Comparison of ENCODE assay signal across 8 cellular contexts in genomic region chr6:133921249-133921859, GRCh38. TPM values are rescaled to one million over a fixed set of nuclear protein-coding genes. Genes with fewer than 3 reads are reported as not detected.
DNase-seq lines count a peak whose midpoint lies in the region; ATAC-seq, FAIRE-seq and TF ChIP-seq lines count a peak whose summit lies in the region.
"Had no signal": no experiment of that assay in that cellular context is flagged by ENCODE, and none has a peak within 500 bp of the region (broad histone marks: within the 10 kb centered on the region; RNA-seq: fewer than 3 reads in every experiment).

No MANE protein-coding gene starts in this region.

- peak; percentile 58 for ATAC-seq in HG03066 (IDR thresholded peaks at IDR 0.05; ENCODE audit: low read depth, unreplicated experiment)

- no peaks in the 10 kb centered on the region for H3K27me3 ChIP-seq in kidney epithelial cell (ENCODE audit: control insufficient read depth, insufficient read depth, low read length)

- in situ Hi-C loops in T47D (cut with HindIII; ENCODE audit: low pct_unique_long_range_greater_than_20kb, low sequenced_read_pairs), result no loop called here

- H3K27ac ChIP-seq in VCaP, result no peak overlapping the region
- H3K27ac ChIP-seq: skin epidermis had no signal

- peak; percentile 22 for DNase-seq in GM12891 (ENCODE audit: insufficient read length, low spot score)
- DNase-seq in NCI-H2171 (lab: John Stamatoyannopoulos, UW), result peak; percentile 73
- peak; percentile 26 to 78 for DNase-seq in T47D (ENCODE audit: low read depth in 1 of 2, low spot score in 1 of 2)
- DNase-seq in kidney epithelial cell (ENCODE audit: low read depth), result peak; percentile 29
- DNase-seq in stimulated activated CD4-positive, alpha-beta T cell treated with anti-CD3 and anti-CD28 coated beads, Interleukin-2, amount 100 ng/mL, for 4 hours (ENCODE audit: low read depth), result peak; percentile 49

- H3K36me3 ChIP-seq in kidney epithelial cell (ENCODE audit: control insufficient read depth, insufficient read depth, low read length), result no peaks in the 10 kb centered on the region

- H3K4me3 ChIP-seq in kidney epithelial cell (ENCODE audit: low read depth, low read length), result no peak overlapping the region
- H3K4me3 ChIP-seq: skin epidermis had no signal

- peak; percentile 87 for TF ChIP-seq CTCF in VCaP (conservative IDR thresholded peaks at IDR 0.05)
- peak; percentile 89 for TF ChIP-seq CTCF in kidney epithelial cell (IDR thresholded peaks at IDR 0.05; ENCODE audit: insufficient read depth, low read length, poor library complexity, severe bottlenecking)

- TF ChIP-seq POLR2A in GM12891 (IDR thresholded peaks at IDR 0.05; ENCODE audit: low read depth, low read length), result no peak

- no peak for FAIRE-seq in GM12891 (lab: Jason Lieb, UNC)

TF ChIP-seq in GM12891, 5 proteins besides CTCF, POLR2A, EP300 and RAD21:
- TF ChIP-seq POLR2AphosphoS5 (IDR thresholded peaks at IDR 0.05; ENCODE audit: low read depth, low read length) (no peak), TAF1 (IDR thresholded peaks at IDR 0.05; ENCODE audit: low read depth, low read length) (no peak), SPI1 (IDR thresholded peaks at IDR 0.05; ENCODE audit: low read depth, low read length) (0 out of 2 replicates have a peak, but pooled peaks have one; percentile 14), POU2F2 (IDR thresholded peaks at IDR 0.05; ENCODE audit: low read depth, low read length) (no peak)

RNA-seq across cellular contexts. Expression of gene TBPL1, which starts 31.7 kb away (rescaled TPM):
- polyA plus RNA-seq in GM12891 (2012; ENCODE audit: low read depth, missing spikeins), result 39.8 TPM
- total RNA-seq in kidney epithelial cell, result 16.8 and 27.7 TPM in 2 replicates

RNA-seq across cellular contexts. Expression of gene TCF21, which starts 32.4 kb away (rescaled TPM):
- not detected for polyA plus RNA-seq in GM12891 (2012; ENCODE audit: low read depth, missing spikeins)
- 0.33 and 0.68 TPM in 2 replicates for total RNA-seq in kidney epithelial cell

Comparison
In these comparisons a context has a peak if more than half of its experiments do, and no peak if none do; other contexts are left out.
1. DNase-seq: peak in every context shown above with its lines; median percentile 73 in NCI-H2171; 52 in T47D; 49 in stimulated activated CD4-positive, alpha-beta T cell treated with anti-CD3 and anti-CD28 coated beads, Interleukin-2, amount 100 ng/mL, for 4 hours; 29 in kidney epithelial cell; 22 in GM12891.